Comparison of ENCODE assay signal across 1 cellular context in genomic region chr9:93041108-93041802, GRCh38.
A peak's percentile ranks its signal among the peaks of the same experiment; 100 is the strongest.
TF ChIP-seq lines count a peak whose summit lies in the region.

No MANE protein-coding gene starts in this region.

TF ChIP-seq in H1, 55 proteins besides CTCF, POLR2A, EP300 and RAD21:
- TF ChIP-seq RNF2 (IDR thresholded peaks at IDR 0.05; ENCODE audit: borderline replicate concordance, low read depth, low read length, missing control alignments, poor library complexity, severe bottlenecking), result no peak
- TF ChIP-seq CHD1 (IDR thresholded peaks at IDR 0.05; ENCODE audit: low read depth, low read length), result no peak
- no peak for TF ChIP-seq GTF2F1 (IDR thresholded peaks at IDR 0.05; ENCODE audit: borderline replicate concordance, low read depth, low read length)
- TF ChIP-seq MAX (IDR thresholded peaks at IDR 0.05), result peak; percentile 74
- peak; percentile 64 for TF ChIP-seq USF2 (IDR thresholded peaks at IDR 0.05; ENCODE audit: low read length)
- TF ChIP-seq POLR2AphosphoS5 (IDR thresholded peaks at IDR 0.05; ENCODE audit: low read depth, low read length), result no peak
- TF ChIP-seq ATF2 (IDR thresholded peaks at IDR 0.05; ENCODE audit: low read length), result no peak
- TF ChIP-seq EZH2 (IDR thresholded peaks at IDR 0.05; ENCODE audit: low read depth, low read length, severe bottlenecking), result no peak
- TF ChIP-seq YY1 (IDR thresholded peaks at IDR 0.05; ENCODE audit: low read depth, low read length), result peak; percentile 88
- TF ChIP-seq POU5F1 (IDR thresholded peaks at IDR 0.05; ENCODE audit: low read depth, low read length), result no peak
- TF ChIP-seq TEAD4 (IDR thresholded peaks at IDR 0.05; ENCODE audit: low read depth, low read length), result no peak
- TF ChIP-seq CTBP2 (IDR thresholded peaks at IDR 0.05; ENCODE audit: borderline replicate concordance, insufficient read depth, insufficient read length, low read length), result no peak
TF ChIP-seq in H1: peak in this region for 3.
